In the genomic region with DNA sequence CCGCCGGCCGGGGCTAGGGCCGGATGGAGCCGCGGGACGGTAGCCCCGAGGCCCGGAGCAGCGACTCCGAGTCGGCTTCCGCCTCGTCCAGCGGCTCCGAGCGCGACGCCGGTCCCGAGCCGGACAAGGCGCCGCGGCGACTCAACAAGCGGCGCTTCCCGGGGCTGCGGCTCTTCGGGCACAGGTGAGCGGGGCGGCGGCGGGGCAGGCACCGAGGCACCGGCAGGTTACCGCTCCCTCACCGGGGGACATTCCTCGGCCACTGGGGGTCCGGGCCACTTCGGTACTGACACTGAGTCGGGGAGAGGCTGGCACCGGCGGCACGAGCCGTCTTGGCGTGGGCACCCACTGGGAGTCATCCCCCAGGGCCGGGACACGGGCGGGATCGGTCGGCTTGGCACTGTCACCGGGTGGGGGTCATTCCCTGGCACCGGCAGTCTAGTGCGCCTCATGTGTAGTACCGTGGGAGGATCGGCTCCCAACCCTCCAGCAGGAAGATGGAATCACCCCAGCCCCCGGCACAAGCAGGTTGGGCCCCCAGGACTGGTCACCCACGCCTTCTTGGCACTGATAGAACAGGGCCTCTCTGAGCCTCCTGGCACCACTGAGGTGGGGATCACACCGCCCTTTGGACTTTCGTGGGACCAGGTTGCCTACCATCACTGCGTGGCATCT, we compare ENCODE assay signal across 8 cellular contexts. TPM values are rescaled to one million over a fixed set of nuclear protein-coding genes. Genes with fewer than 3 reads are reported as not detected.
A peak's percentile ranks its signal among the peaks of the same experiment; 100 is the strongest.
DNase-seq lines count a peak whose midpoint lies in the region; ATAC-seq and TF ChIP-seq lines count a peak whose summit lies in the region.

No MANE protein-coding gene starts in this region.

- H3K27ac Mint-ChIP-seq in effector memory CD8-positive, alpha-beta T cell: peak overlapping the region in 1 of 2 donors; percentile 91
- peak overlapping the region; percentile 90 for H3K27ac Mint-ChIP-seq in natural killer cell

- intact Hi-C loops in natural killer cell (cut with micrococcal nuclease): loop anchor here (1.0 to 10.0 kb wide), 6 partner anchors 20 to 353 kb away; a partner anchor contains a TSS

- H3K9me3 Mint-ChIP-seq in effector memory CD8-positive, alpha-beta T cell: no peaks in the 10 kb centered on the region
- H3K9me3 Mint-ChIP-seq in natural killer cell: no peaks in the 10 kb centered on the region

- H3K27me3 ChIP-seq in SJCRH30: no peaks in the 10 kb centered on the region; the same call in 1 of the 2 replicates

- H3K36me3 ChIP-seq in SJCRH30: no peaks in the 10 kb centered on the region

- peaks cover 19% of the 10 kb centered on the region for H3K4me1 ChIP-seq in SJCRH30

- no peak for ATAC-seq in effector memory CD8-positive, alpha-beta T cell (replicated peaks)
- ATAC-seq in natural killer cell: no peak
- no peak for ATAC-seq in HG03135 (IDR thresholded peaks at IDR 0.05; ENCODE audit: unreplicated experiment)
- no peak for ATAC-seq in GM18870 (IDR thresholded peaks at IDR 0.05; ENCODE audit: unreplicated experiment)

- peak; percentile 20 for DNase-seq in activated CD4-positive, alpha-beta T cell treated with anti-CD3 and anti-CD28 coated beads for 1 hour
- no peak for DNase-seq in activated CD4-positive, alpha-beta T cell treated with anti-CD3 and anti-CD28 coated beads for 4 hours
- DNase-seq in SJCRH30: no peak
- peak in 2 of 3 experiments; percentile 15 to 28 for DNase-seq in effector memory CD8-positive, alpha-beta T cell
- no peak for DNase-seq in natural killer cell
- DNase-seq in islet precursor cell: no peak

- H3K27me3 Mint-ChIP-seq in effector memory CD8-positive, alpha-beta T cell: peaks cover 0 to 7% of the 10 kb centered on the region in 2 donors
- no peaks in the 10 kb centered on the region for H3K27me3 Mint-ChIP-seq in natural killer cell (ENCODE audit: low read depth in 2 of 2)

- H3K4me3 ChIP-seq in SJCRH30: peak overlapping the region; percentile 97

- peak overlapping the region; percentile 97 to 98 for H3K4me3 Mint-ChIP-seq in effector memory CD8-positive, alpha-beta T cell
- H3K4me3 Mint-ChIP-seq in natural killer cell: peak overlapping the region; percentile 93

- H3K27ac ChIP-seq in SJCRH30: no peak overlapping the region; the same call in 1 of the 2 replicates

- H3K36me3 Mint-ChIP-seq in effector memory CD8-positive, alpha-beta T cell (ENCODE audit: insufficient read depth): peaks cover 45% of the 10 kb centered on the region
- H3K36me3 Mint-ChIP-seq in natural killer cell: no peaks in the 10 kb centered on the region

- no peaks in the 10 kb centered on the region for H3K9me3 ChIP-seq in SJCRH30 (replicated peaks)

- H3K4me1 Mint-ChIP-seq in effector memory CD8-positive, alpha-beta T cell (ENCODE audit: low read depth in 2 of 2): peaks cover 59% of the 10 kb centered on the region in 2 donors
- peaks cover 64 to 71% of the 10 kb centered on the region in 2 donors for H3K4me1 Mint-ChIP-seq in natural killer cell

- no peak for TF ChIP-seq CTCF in natural killer cell (IDR thresholded peaks at IDR 0.05)

RNA-seq across cellular contexts. Expression of a gene that starts 0.5 kb away (rescaled TPM):
- 34.2 and 42.1 TPM in 2 replicates for total RNA-seq in SJCRH30 (2014; rRNA removed; shearing (Covaris generic))
- total RNA-seq in natural killer cell: 100 to 1,000 TPM; 307 to 377 (median 350) TPM

RNA-seq across cellular contexts. Expression of a gene that starts 33.7 kb away (rescaled TPM):
- total RNA-seq in SJCRH30 (2014; rRNA removed; shearing (Covaris generic)): 122 and 142 TPM in 2 replicates
- 10 to 100 TPM in 1 of 3 donors, 1 to 10 TPM in 2; 4.5 to 10.6 (median 6.3) TPM for total RNA-seq in natural killer cell

RNA-seq across cellular contexts. Expression of a gene that starts 43.8 kb away (rescaled TPM):
- 0.81 and 0.97 TPM in 2 replicates for total RNA-seq in SJCRH30 (2014; rRNA removed; shearing (Covaris generic))
- 1 to 10 TPM; 2.2 to 6.5 (median 3.7) TPM for total RNA-seq in natural killer cell

Comparison
In these comparisons a context has a peak if more than half of its experiments do, and no peak if none do; other contexts are left out.
1. DNase-seq: peak in activated CD4-positive, alpha-beta T cell treated with anti-CD3 and anti-CD28 coated beads for 1 hour (single experiment) and effector memory CD8-positive, alpha-beta T cell (2 of 3); none in activated CD4-positive, alpha-beta T cell treated with anti-CD3 and anti-CD28 coated beads for 4 hours (0 of 2), SJCRH30 (0 of 2), natural killer cell (single experiment) and islet precursor cell (single experiment).
2. RNA of a gene that starts 33.7 kb away (total RNA-seq): 122 to 142 TPM in SJCRH30; 4.5 to 10.6 TPM in natural killer cell; every median in the first group is over 10 times any median in the second.